ENCODE assay signal across 21 cellular contexts in genomic region chr12:19657401-19657800, GRCh38.
"Had no signal": no experiment of that assay in that cellular context is flagged by ENCODE, and none has a peak within 500 bp of the region (broad histone marks: within the 10 kb centered on the region; RNA-seq: fewer than 3 reads in every experiment).

No MANE protein-coding gene starts in this region.

- H3K9me3 ChIP-seq: gastrocnemius medialis, heart right ventricle, left lung had no signal

- H3K4me3 Mint-ChIP-seq: activated naive CD8-positive, alpha-beta T cell; activated T-helper 1 cell treated with anti-CD3 and anti-CD28 coated beads, Interleukin-12 subunit alpha, Interleukin-12 subunit beta, Interleukin-2, Interleukin-4 antibody, amounts not matched to agents 30 ng/mL and 10 ng/mL and 1 ng/mL, durations not matched to agents 14 hours and 24 hours and 36 hours; brain; nephron progenitor cell had no signal

- H3K4me1 Mint-ChIP-seq: brain had no signal

- ATAC-seq: gastrocnemius medialis; left lung; stimulated activated naive CD8-positive, alpha-beta T cell treated with anti-CD3 and anti-CD28 coated beads, Interleukin-15, Interleukin-2, amounts not matched to agents 100 U/mL and 50 U/mL, for 24 hours had no signal

- DNase-seq: activated CD4-positive, alpha-beta T cell treated with anti-CD3 and anti-CD28 coated beads, Interleukin-2, amount 50 U/mL, for 48 hours; activated gamma-delta T cell treated with Interleukin-2 at 50 U/mL for 16 hours; amygdala; caudate nucleus; dorsolateral prefrontal cortex; gastrocnemius medialis; heart right ventricle; left lung; midbrain; nephron progenitor cell; nucleus accumbens; retina; stimulated activated CD4-positive, alpha-beta T cell treated with anti-CD3 and anti-CD28 coated beads, Interleukin-12 subunit alpha, Interleukin-12 subunit beta, amount 100 ng/mL, for 4 hours; stimulated activated CD4-positive, alpha-beta T cell treated with anti-CD3 and anti-CD28 coated beads, Interleukin-1b, Interleukin-23, amount 100 ng/mL, for 48 hours; stimulated activated naive CD8-positive, alpha-beta T cell treated with anti-CD3 and anti-CD28 coated beads, Interleukin-15, Interleukin-2, amounts not matched to agents 100 U/mL and 50 U/mL, for 24 hours; trophoblast cell; WERI-Rb-1 had no signal

- H3K4me3 ChIP-seq: dorsolateral prefrontal cortex, gastrocnemius medialis, heart right ventricle, left lung had no signal

- H3K27ac Mint-ChIP-seq: activated naive CD8-positive, alpha-beta T cell; activated T-helper 1 cell treated with anti-CD3 and anti-CD28 coated beads, Interleukin-12 subunit alpha, Interleukin-12 subunit beta, Interleukin-2, Interleukin-4 antibody, amounts not matched to agents 30 ng/mL and 10 ng/mL and 1 ng/mL, durations not matched to agents 14 hours and 24 hours and 36 hours; brain; nephron progenitor cell had no signal

- H3K9me3 Mint-ChIP-seq: activated T-helper 1 cell treated with anti-CD3 and anti-CD28 coated beads, Interleukin-12 subunit alpha, Interleukin-12 subunit beta, Interleukin-2, Interleukin-4 antibody, amounts not matched to agents 30 ng/mL and 10 ng/mL and 1 ng/mL, durations not matched to agents 14 hours and 24 hours and 36 hours; nephron progenitor cell had no signal

- H3K27me3 Mint-ChIP-seq: activated naive CD8-positive, alpha-beta T cell; brain had no signal

- H3K4me1 ChIP-seq: gastrocnemius medialis, left lung had no signal

- H3K27me3 ChIP-seq: dorsolateral prefrontal cortex, gastrocnemius medialis, heart right ventricle, left lung had no signal

- H3K36me3 ChIP-seq: gastrocnemius medialis, heart right ventricle, left lung, WERI-Rb-1 had no signal

- H3K27ac ChIP-seq: dorsolateral prefrontal cortex, epithelial cell of prostate, gastrocnemius medialis, heart right ventricle, left lung, WERI-Rb-1 had no signal
